In the genomic region with DNA sequence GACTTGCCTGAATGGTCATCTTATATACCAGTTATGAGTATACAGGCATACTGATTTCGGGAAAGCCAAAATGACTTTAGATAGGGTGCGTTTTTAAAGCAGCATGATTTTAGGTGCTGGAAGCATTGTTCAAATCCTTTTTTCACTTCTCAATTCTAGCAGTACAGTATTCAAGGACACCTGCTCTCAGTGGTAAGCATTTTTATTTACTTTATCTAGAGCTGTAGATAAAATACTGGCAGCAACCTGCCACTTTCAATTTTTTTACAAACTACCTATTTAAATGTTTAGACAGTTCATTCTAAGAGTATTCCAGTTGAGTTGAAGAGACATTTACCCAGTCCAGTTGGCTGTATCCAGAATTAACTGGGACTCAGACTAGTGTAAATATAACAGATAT, we compare ENCODE assay signal across 19 cellular contexts.
"Had no signal": no experiment of that assay in that cellular context is flagged by ENCODE, and none has a peak within 500 bp of the region (broad histone marks: within the 10 kb centered on the region; RNA-seq: fewer than 3 reads in every experiment).

No MANE protein-coding gene starts in this region.

- DNase-seq: activated CD4-positive, alpha-beta T cell treated with anti-CD3 and anti-CD28 coated beads for 4 hours; activated CD4-positive, alpha-beta T cell treated with anti-CD3 and anti-CD28 coated beads, Interleukin-2, amount 50 U/mL, for 4 hours; activated CD8-positive, alpha-beta memory T cell treated with anti-CD3 and anti-CD28 coated beads for 24 hours; activated gamma-delta T cell; activated naive CD4-positive, alpha-beta T cell treated with anti-CD3 and anti-CD28 coated beads, Interleukin-2, amount 50 U/mL, for 16 hours; activated T-cell treated with anti-CD3 and anti-CD28 coated beads, Interleukin-2, amount 50 U/mL, for 1 hour; amniotic stem cell; caudate nucleus; cortex of kidney; effector memory CD8-positive, alpha-beta T cell; gastrocnemius medialis; left ventricle myocardium inferior; natural killer cell; stimulated activated CD4-positive, alpha-beta T cell treated with anti-CD3 and anti-CD28 coated beads, Interleukin-15, amount 100 ng/mL, for 24 hours; stimulated activated CD4-positive, alpha-beta T cell treated with anti-CD3 and anti-CD28 coated beads, Interleukin-2, amount 100 ng/mL, for 24 hours; stimulated activated naive B cell treated with anti-CD40 and anti-IgM and Interleukin-4, amounts not matched to agents 10 μg/mL and 1 μg/mL and 100 μg/mL, for 72 hours; tibial artery had no signal

- ATAC-seq: effector memory CD8-positive, alpha-beta T cell; gastrocnemius medialis; natural killer cell; stimulated activated naive B cell treated with anti-CD40 and anti-IgM and Interleukin-4, amounts not matched to agents 10 μg/mL and 1 μg/mL and 100 μg/mL, for 72 hours had no signal

- FAIRE-seq: astrocyte, TTC549 had no signal
